1 cellular context compared by ENCODE assay signal in genomic region chr5:172643392-172643871, GRCh38.
A peak's percentile ranks its signal among the peaks of the same experiment; 100 is the strongest.
TF ChIP-seq lines count a peak whose summit lies in the region.

No MANE protein-coding gene starts in this region.

TF ChIP-seq in K562, 482 proteins besides CTCF, POLR2A, EP300 and RAD21 (continued from another document):
- peak; percentile 79 for TF ChIP-seq ZFP36 (IDR thresholded peaks at IDR 0.05; ENCODE audit: low read depth, low read length, partially characterized antibody)
